In genomic region chr1:63659448-63659847, GRCh38 we compare ENCODE assay signal across 29 cellular contexts.
"Had no signal": no experiment of that assay in that cellular context is flagged by ENCODE, and none has a peak within 500 bp of the region (broad histone marks: within the 10 kb centered on the region; RNA-seq: fewer than 3 reads in every experiment).

No MANE protein-coding gene starts in this region.

- H3K27me3 Mint-ChIP-seq: activated CD4-positive, alpha-beta memory T cell treated with anti-CD3 and anti-CD28 coated beads for 36 hours; activated CD8-positive, alpha-beta memory T cell treated with anti-CD3 and anti-CD28 coated beads, Interleukin-2, amount 10 ng/mL, durations not matched to agents 7 days and 5 days; activated naive CD8-positive, alpha-beta T cell treated with anti-CD3 and anti-CD28 coated beads, Interleukin-2, amount 10 ng/mL, durations not matched to agents 7 days and 5 days; effector memory CD8-positive, alpha-beta T cell had no signal

- H3K27ac Mint-ChIP-seq: activated CD4-positive, alpha-beta memory T cell treated with anti-CD3 and anti-CD28 coated beads for 36 hours; activated CD8-positive, alpha-beta memory T cell treated with anti-CD3 and anti-CD28 coated beads, Interleukin-2, amount 10 ng/mL, durations not matched to agents 7 days and 5 days; activated CD8-positive, alpha-beta T cell treated with anti-CD3 and anti-CD28 coated beads, Interleukin-2, amount 10 ng/mL, durations not matched to agents 7 days and 5 days; activated naive CD4-positive, alpha-beta T cell treated with anti-CD3 and anti-CD28 coated beads for 36 hours; activated naive CD8-positive, alpha-beta T cell treated with anti-CD3 and anti-CD28 coated beads, Interleukin-2, amount 10 ng/mL, durations not matched to agents 7 days and 5 days; activated T-helper 1 cell treated with anti-CD3 and anti-CD28 coated beads, Interleukin-12 subunit alpha, Interleukin-12 subunit beta, Interleukin-2, Interleukin-4 antibody, amounts not matched to agents 30 ng/mL and 10 ng/mL and 1 ng/mL, durations not matched to agents 14 hours and 24 hours and 36 hours; activated T-helper 2 cell treated with anti-CD3 and anti-CD28 coated beads, Interferon-gamma antibody, Interleukin-2, Interleukin-4, amounts not matched to agents 10 μg/mL and 5 μg/mL and 100 μg/mL, durations not matched to agents 14 hours and 24 hours and 36 hours; brain; effector memory CD8-positive, alpha-beta T cell had no signal

- H3K27me3 ChIP-seq: ascending aorta, breast epithelium, esophagus muscularis mucosa, foreskin keratinocyte, gastrocnemius medialis, heart left ventricle had no signal

- H3K27ac ChIP-seq: ascending aorta, breast epithelium, esophagus muscularis mucosa, foreskin keratinocyte, gastrocnemius medialis, heart left ventricle had no signal

- DNase-seq: activated CD4-positive, alpha-beta memory T cell treated with anti-CD3 and anti-CD28 coated beads for 36 hours; activated CD4-positive, alpha-beta T cell treated with anti-CD3 and anti-CD28 coated beads for 1 hour; activated CD4-positive, alpha-beta T cell treated with anti-CD3 and anti-CD28 coated beads for 4 hours; activated CD4-positive, alpha-beta T cell treated with anti-CD3 and anti-CD28 coated beads, Interleukin-2, amount 50 U/mL, for 1 hour; activated CD8-positive, alpha-beta memory T cell treated with anti-CD3 and anti-CD28 coated beads, Interleukin-2, amount 10 ng/mL, durations not matched to agents 7 days and 5 days; activated CD8-positive, alpha-beta memory T cell treated with anti-CD3 and anti-CD28 coated beads, Interleukin-2, amount 50 U/mL, for 4 hours; activated CD8-positive, alpha-beta T cell treated with anti-CD3 and anti-CD28 coated beads, Interleukin-2, amount 10 ng/mL, durations not matched to agents 7 days and 5 days; activated effector memory CD4-positive, alpha-beta T cell treated with anti-CD3 and anti-CD28 coated beads, Interleukin-2, amount 50 U/mL, for 16 hours; activated naive CD4-positive, alpha-beta T cell treated with anti-CD3 and anti-CD28 coated beads for 36 hours; activated naive CD8-positive, alpha-beta T cell treated with anti-CD3 and anti-CD28 coated beads, Interleukin-2, amount 10 ng/mL, durations not matched to agents 7 days and 5 days; activated T-cell treated with anti-CD3 and anti-CD28 coated beads, Interleukin-2, amount 50 U/mL, for 1 hour; activated T-cell treated with anti-CD3 and anti-CD28 coated beads, Interleukin-2, amount 50 U/mL, for 48 hours; caudate nucleus; cortex of kidney; dermis blood vessel endothelial cell; effector CD4-positive, alpha-beta T cell; effector memory CD8-positive, alpha-beta T cell; erythroblast; foreskin keratinocyte; gastrocnemius medialis; glutamatergic neuron; heart left ventricle had no signal

- H3K4me1 ChIP-seq: ascending aorta had no signal

- H3K36me3 ChIP-seq: breast epithelium had no signal

- H3K9me3 Mint-ChIP-seq: activated naive CD4-positive, alpha-beta T cell treated with anti-CD3 and anti-CD28 coated beads for 36 hours; activated T-helper 1 cell treated with anti-CD3 and anti-CD28 coated beads, Interleukin-12 subunit alpha, Interleukin-12 subunit beta, Interleukin-2, Interleukin-4 antibody, amounts not matched to agents 30 ng/mL and 10 ng/mL and 1 ng/mL, durations not matched to agents 14 hours and 24 hours and 36 hours; activated T-helper 2 cell treated with anti-CD3 and anti-CD28 coated beads, Interferon-gamma antibody, Interleukin-2, Interleukin-4, amounts not matched to agents 10 μg/mL and 5 μg/mL and 100 μg/mL, durations not matched to agents 14 hours and 24 hours and 36 hours; brain had no signal

- H3K9me3 ChIP-seq: ascending aorta, breast epithelium, esophagus muscularis mucosa, gastrocnemius medialis, heart left ventricle had no signal

- ATAC-seq: activated CD8-positive, alpha-beta memory T cell treated with anti-CD3 and anti-CD28 coated beads, Interleukin-2, amount 10 ng/mL, durations not matched to agents 7 days and 5 days; activated CD8-positive, alpha-beta T cell treated with anti-CD3 and anti-CD28 coated beads, Interleukin-2, amount 10 ng/mL, durations not matched to agents 7 days and 5 days; activated naive CD4-positive, alpha-beta T cell treated with anti-CD3 and anti-CD28 coated beads, Interleukin-2, amount 50 U/mL, for 72 hours; effector memory CD8-positive, alpha-beta T cell; foreskin keratinocyte; gastrocnemius medialis had no signal

- H3K4me3 ChIP-seq: ascending aorta, breast epithelium, esophagus muscularis mucosa, gastrocnemius medialis, heart left ventricle had no signal

- H3K4me3 Mint-ChIP-seq: activated CD4-positive, alpha-beta memory T cell treated with anti-CD3 and anti-CD28 coated beads for 36 hours; activated CD8-positive, alpha-beta memory T cell treated with anti-CD3 and anti-CD28 coated beads, Interleukin-2, amount 10 ng/mL, durations not matched to agents 7 days and 5 days; activated CD8-positive, alpha-beta T cell treated with anti-CD3 and anti-CD28 coated beads, Interleukin-2, amount 10 ng/mL, durations not matched to agents 7 days and 5 days; activated naive CD4-positive, alpha-beta T cell treated with anti-CD3 and anti-CD28 coated beads for 36 hours; activated naive CD8-positive, alpha-beta T cell treated with anti-CD3 and anti-CD28 coated beads, Interleukin-2, amount 10 ng/mL, durations not matched to agents 7 days and 5 days; activated T-helper 1 cell treated with anti-CD3 and anti-CD28 coated beads, Interleukin-12 subunit alpha, Interleukin-12 subunit beta, Interleukin-2, Interleukin-4 antibody, amounts not matched to agents 30 ng/mL and 10 ng/mL and 1 ng/mL, durations not matched to agents 14 hours and 24 hours and 36 hours; brain; effector memory CD8-positive, alpha-beta T cell had no signal
